In the genomic region with DNA sequence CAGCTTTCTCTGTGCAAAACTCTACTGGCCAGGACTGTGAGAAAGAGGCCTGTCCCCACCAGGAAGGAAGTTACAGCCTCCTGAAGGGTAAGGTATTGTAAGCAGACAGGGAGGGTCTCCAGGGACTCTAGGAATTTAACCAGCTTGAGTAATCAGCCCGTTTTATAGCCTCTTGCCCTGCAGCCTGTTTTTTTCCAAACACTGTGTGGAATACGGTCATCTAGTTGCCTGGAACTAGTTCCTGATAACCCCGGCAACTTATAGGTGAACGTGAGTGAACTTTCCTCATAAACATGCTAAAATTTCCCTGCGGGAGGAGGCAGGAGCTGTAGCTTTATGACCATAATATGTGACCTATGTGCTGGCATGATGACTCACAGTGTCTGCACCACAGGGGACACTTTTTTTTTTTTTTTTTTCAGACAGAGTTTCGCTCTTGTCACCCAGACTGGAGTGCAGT, we compare ENCODE assay signal across 1 cellular context.
TF ChIP-seq lines count a peak whose summit lies in the region.

No MANE protein-coding gene starts in this region.

TF ChIP-seq in HEK293, 187 proteins besides CTCF, POLR2A, EP300 and RAD21 (continued from another document):
- TF ChIP-seq ZNF391 (tag by site-specific recombination; IDR thresholded peaks at IDR 0.05; ENCODE audit: borderline replicate concordance, low read depth) (peak; percentile 64; the same call in 1 of the 2 replicates), ZBTB1 (tag by site-specific recombination; IDR thresholded peaks at IDR 0.05) (no peak), ZEB2 (tag by site-specific recombination; IDR thresholded peaks at IDR 0.05) (peak; percentile 85; the same call in 1 of the 2 replicates), ZNF10 (tag by site-specific recombination; IDR thresholded peaks at IDR 0.05) (peak; percentile 83), ZBTB8A (tag by site-specific recombination; IDR thresholded peaks at IDR 0.05) (peak; percentile 71)
- TF ChIP-seq, protein P1, sequence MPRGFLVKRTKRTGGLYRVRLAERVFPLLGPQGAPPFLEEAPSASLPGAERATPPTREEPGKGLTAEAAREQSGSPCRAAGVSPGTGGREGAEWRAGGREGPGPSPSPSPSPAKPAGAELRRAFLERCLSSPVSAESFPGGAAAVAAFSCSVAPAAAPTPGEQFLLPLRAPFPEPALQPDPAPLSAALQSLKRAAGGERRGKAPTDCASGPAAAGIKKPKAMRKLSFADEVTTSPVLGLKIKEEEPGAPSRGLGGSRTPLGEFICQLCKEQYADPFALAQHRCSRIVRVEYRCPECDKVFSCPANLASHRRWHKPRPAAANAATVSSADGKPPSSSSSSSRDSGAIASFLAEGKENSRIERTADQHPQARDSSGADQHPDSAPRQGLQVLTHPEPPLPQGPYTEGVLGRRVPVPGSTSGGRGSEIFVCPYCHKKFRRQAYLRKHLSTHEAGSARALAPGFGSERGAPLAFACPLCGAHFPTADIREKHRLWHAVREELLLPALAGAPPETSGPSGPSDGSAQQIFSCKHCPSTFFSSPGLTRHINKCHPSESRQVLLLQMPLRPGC (tag by site-specific recombination; IDR thresholded peaks at IDR 0.05), result peak; percentile 87
- TF ChIP-seq, protein P2, sequence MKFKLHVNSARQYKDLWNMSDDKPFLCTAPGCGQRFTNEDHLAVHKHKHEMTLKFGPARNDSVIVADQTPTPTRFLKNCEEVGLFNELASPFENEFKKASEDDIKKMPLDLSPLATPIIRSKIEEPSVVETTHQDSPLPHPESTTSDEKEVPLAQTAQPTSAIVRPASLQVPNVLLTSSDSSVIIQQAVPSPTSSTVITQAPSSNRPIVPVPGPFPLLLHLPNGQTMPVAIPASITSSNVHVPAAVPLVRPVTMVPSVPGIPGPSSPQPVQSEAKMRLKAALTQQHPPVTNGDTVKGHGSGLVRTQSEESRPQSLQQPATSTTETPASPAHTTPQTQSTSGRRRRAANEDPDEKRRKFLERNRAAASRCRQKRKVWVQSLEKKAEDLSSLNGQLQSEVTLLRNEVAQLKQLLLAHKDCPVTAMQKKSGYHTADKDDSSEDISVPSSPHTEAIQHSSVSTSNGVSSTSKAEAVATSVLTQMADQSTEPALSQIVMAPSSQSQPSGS (tag by site-specific recombination; IDR thresholded peaks at IDR 0.05; ENCODE audit: low read depth), result 0 out of 2 replicates have a peak, but pooled peaks have one; percentile 19
